Comparison of ENCODE assay signal across 8 cellular contexts in genomic region chr18:44721748-44722147, GRCh38. TPM values are rescaled to one million over a fixed set of nuclear protein-coding genes. Genes with fewer than 3 reads are reported as not detected.
DNase-seq lines count a peak whose midpoint lies in the region; ATAC-seq and TF ChIP-seq lines count a peak whose summit lies in the region.
"Not testable (repeated sequence)": the region's sequence is repeated elsewhere in the genome, so short reads cannot be mapped to it uniquely, and the experiment has no call there.

No MANE protein-coding gene starts in this region.

- H3K9me3 ChIP-seq in BLaER1 treated with 17β-estradiol and CSF1 and Interleukin-3, amounts not matched to agents 10 nM and 100 nM (replicated peaks in 1 of 11): not testable (repeated sequence)

- peak overlapping the region in 7 of 11 experiments; percentile 1 to 34 (median 22); a peak in 9 of 22 replicates for H3K4me2 ChIP-seq in BLaER1 treated with 17β-estradiol and CSF1 and Interleukin-3, amounts not matched to agents 10 nM and 100 nM

- not testable (repeated sequence) for H3K4me3 ChIP-seq in BLaER1 treated with 17β-estradiol and CSF1 and Interleukin-3, amounts not matched to agents 10 nM and 100 nM

- peaks cover 70% of the 10 kb centered on the region for H3K4me1 Mint-ChIP-seq in glutamatergic neuron (ENCODE audit: low read depth, unreplicated experiment)

- H3K27me3 Mint-ChIP-seq in glutamatergic neuron (ENCODE audit: unreplicated experiment): peaks cover 14% of the 10 kb centered on the region

- H3K9me3 Mint-ChIP-seq in glutamatergic neuron (ENCODE audit: unreplicated experiment): peaks cover 19% of the 10 kb centered on the region

- peaks cover 0 to 71% (median 0%) of the 10 kb centered on the region in 11 experiments; a peak in 6 of 22 replicates for H4K20me1 ChIP-seq in BLaER1 treated with 17β-estradiol and CSF1 and Interleukin-3, amounts not matched to agents 10 nM and 100 nM

- H3K36me3 Mint-ChIP-seq in glutamatergic neuron (ENCODE audit: unreplicated experiment): not testable (repeated sequence)

- TF ChIP-seq CTCF in glutamatergic neuron (IDR thresholded peaks at IDR 0.05; ENCODE audit: partially characterized antibody, unreplicated experiment): not testable (repeated sequence)

- peak overlapping the region; percentile 0 for H3K27ac Mint-ChIP-seq in glutamatergic neuron (ENCODE audit: unreplicated experiment)

- peaks cover 40 to 55% (median 46%) of the 10 kb centered on the region in 10 experiments for H3K4me1 ChIP-seq in BLaER1 treated with 17β-estradiol and CSF1 and Interleukin-3, amounts not matched to agents 10 nM and 100 nM

- H3K27ac ChIP-seq in BLaER1 treated with 17β-estradiol and CSF1 and Interleukin-3, amounts not matched to agents 10 nM and 100 nM: not testable (repeated sequence)

- not testable (repeated sequence) for H3K36me3 ChIP-seq in BLaER1 treated with 17β-estradiol and CSF1 and Interleukin-3, amounts not matched to agents 10 nM and 100 nM

- not testable (repeated sequence) for H3K9ac ChIP-seq in BLaER1 treated with 17β-estradiol and CSF1 and Interleukin-3, amounts not matched to agents 10 nM and 100 nM

- peak; percentile 43 for ATAC-seq in GM18517 (IDR thresholded peaks at IDR 0.05; ENCODE audit: unreplicated experiment)
- ATAC-seq in GM19324 (IDR thresholded peaks at IDR 0.05; ENCODE audit: low FRiP score, unreplicated experiment): peak; percentile 66
- peak; percentile 48 for ATAC-seq in GM21723 (IDR thresholded peaks at IDR 0.05; ENCODE audit: unreplicated experiment)
- ATAC-seq in HG02943 (IDR thresholded peaks at IDR 0.05; ENCODE audit: low read depth, unreplicated experiment): peak; percentile 54
- peak; percentile 43 for ATAC-seq in HG03378 (IDR thresholded peaks at IDR 0.05; ENCODE audit: unreplicated experiment)

- DNase-seq in NCI-H82 (lab: John Stamatoyannopoulos, UW): peak; percentile 76
- not testable (repeated sequence) for DNase-seq in glutamatergic neuron

- not testable (repeated sequence) for H3K4me3 Mint-ChIP-seq in glutamatergic neuron (ENCODE audit: unreplicated experiment)

- H3K27me3 ChIP-seq in BLaER1 treated with 17β-estradiol and CSF1 and Interleukin-3, amounts not matched to agents 10 nM and 100 nM: peaks cover 0 to 95% (median 0%) of the 10 kb centered on the region in 11 experiments; a peak in 7 of 22 replicates

RNA-seq across cellular contexts. Expression of gene SETBP1, which starts 41.1 kb away (rescaled TPM):
- 83.3 TPM for total RNA-seq in glutamatergic neuron (ENCODE audit: unreplicated experiment)
